ENCODE assay signal across 27 cellular contexts in genomic region chr6:42523158-42523814, GRCh38. TPM values are rescaled to one million over a fixed set of nuclear protein-coding genes. Genes with fewer than 3 reads are reported as not detected.
DNase-seq lines count a peak whose midpoint lies in the region; ATAC-seq, FAIRE-seq and TF ChIP-seq lines count a peak whose summit lies in the region.
"Had no signal": no experiment of that assay in that cellular context is flagged by ENCODE, and none has a peak within 500 bp of the region (broad histone marks: within the 10 kb centered on the region; RNA-seq: fewer than 3 reads in every experiment).

No MANE protein-coding gene starts in this region.

- H3K4me1 ChIP-seq in upper lobe of right lung: no peaks in the 10 kb centered on the region
- H3K4me1 ChIP-seq in gastroesophageal sphincter: no peaks in the 10 kb centered on the region

- intact Hi-C loops in upper lobe of right lung (cut with DNase I): no loop called here

- H3K36me3 ChIP-seq in upper lobe of right lung (no peaks in the 10 kb centered on the region), gastroesophageal sphincter (no peaks in the 10 kb centered on the region)
- H3K36me3 ChIP-seq: neutrophil, spleen had no signal

- TF ChIP-seq CTCF in endothelial cell (IDR thresholded peaks at IDR 0.05; ENCODE audit: unreplicated experiment) (no peak), omental fat pad (IDR thresholded peaks at IDR 0.05) (no peak), upper lobe of right lung (IDR thresholded peaks at IDR 0.05) (no peak), gastroesophageal sphincter (IDR thresholded peaks at IDR 0.05) (no peak)

- ATAC-seq in omental fat pad (ENCODE audit: low FRiP score): peak; percentile 90
- no peak for ATAC-seq in upper lobe of right lung
- ATAC-seq in gastroesophageal sphincter: no peak
- ATAC-seq: GM12878; stimulated activated naive CD8-positive, alpha-beta T cell treated with anti-CD3 and anti-CD28 coated beads, Interleukin-15, amount 100 ng/mL, for 72 hours had no signal

- no peaks in the 10 kb centered on the region for H3K4me1 Mint-ChIP-seq in endothelial cell (ENCODE audit: unreplicated experiment)
- H3K4me1 Mint-ChIP-seq: activated naive CD4-positive, alpha-beta T cell treated with anti-CD3 and anti-CD28 coated beads, Interleukin-2, amount 10 ng/mL, durations not matched to agents 7 days and 5 days had no signal

- H3K4me3 Mint-ChIP-seq in endothelial cell (ENCODE audit: unreplicated experiment): peak overlapping the region; percentile 12
- H3K4me3 Mint-ChIP-seq: activated naive CD4-positive, alpha-beta T cell treated with anti-CD3 and anti-CD28 coated beads, Interleukin-2, amount 10 ng/mL, durations not matched to agents 7 days and 5 days; stimulated activated naive CD8-positive, alpha-beta T cell treated with anti-CD3 and anti-CD28 coated beads, Interleukin-15, amount 100 ng/mL, for 72 hours had no signal

- no peaks in the 10 kb centered on the region for H3K27me3 Mint-ChIP-seq in endothelial cell (ENCODE audit: unreplicated experiment)
- H3K27me3 Mint-ChIP-seq: activated naive CD4-positive, alpha-beta T cell treated with anti-CD3 and anti-CD28 coated beads, Interleukin-2, amount 10 ng/mL, durations not matched to agents 7 days and 5 days; stimulated activated naive CD8-positive, alpha-beta T cell treated with anti-CD3 and anti-CD28 coated beads, Interleukin-15, amount 100 ng/mL, for 72 hours had no signal

- FAIRE-seq in RCC 7860 (lab: Jason Lieb, UNC): peak; percentile 82
- FAIRE-seq: GM12878 had no signal

- H3K36me3 Mint-ChIP-seq in endothelial cell (ENCODE audit: low read depth, unreplicated experiment): no peaks in the 10 kb centered on the region
- H3K36me3 Mint-ChIP-seq: activated naive CD4-positive, alpha-beta T cell treated with anti-CD3 and anti-CD28 coated beads, Interleukin-2, amount 10 ng/mL, durations not matched to agents 7 days and 5 days had no signal

- H3K27me3 ChIP-seq in upper lobe of right lung: no peaks in the 10 kb centered on the region
- H3K27me3 ChIP-seq in gastroesophageal sphincter: no peaks in the 10 kb centered on the region
- H3K27me3 ChIP-seq: neutrophil, spleen had no signal

- H3K4me3 ChIP-seq in upper lobe of right lung (no peak overlapping the region), gastroesophageal sphincter (no peak overlapping the region)
- H3K4me3 ChIP-seq: GM12878 had no signal

- TF ChIP-seq POLR2A in gastroesophageal sphincter (IDR thresholded peaks at IDR 0.05): no peak

- H3K9me3 Mint-ChIP-seq in endothelial cell (ENCODE audit: unreplicated experiment): no peaks in the 10 kb centered on the region

- no peak for TF ChIP-seq EP300 in gastroesophageal sphincter (IDR thresholded peaks at IDR 0.05)

- no peak overlapping the region for H3K27ac ChIP-seq in upper lobe of right lung
- H3K27ac ChIP-seq in gastroesophageal sphincter: no peak overlapping the region
- H3K27ac ChIP-seq: neutrophil had no signal

- H3K9me3 ChIP-seq in upper lobe of right lung: no peaks in the 10 kb centered on the region
- peaks cover 0 to 12% (median 0%) of the 10 kb centered on the region in 3 donors for H3K9me3 ChIP-seq in gastroesophageal sphincter
- H3K9me3 ChIP-seq: neutrophil had no signal

- 25 to 83% methylated on average over 2 to 3 of the region's 4 CpGs for WGBS in gastroesophageal sphincter (ENCODE audit: low coverage in 1 of 2), 2 donors

- no peak overlapping the region for H3K27ac Mint-ChIP-seq in endothelial cell (ENCODE audit: unreplicated experiment)
- H3K27ac Mint-ChIP-seq: activated naive CD4-positive, alpha-beta T cell treated with anti-CD3 and anti-CD28 coated beads, Interleukin-2, amount 10 ng/mL, durations not matched to agents 7 days and 5 days; stimulated activated naive CD8-positive, alpha-beta T cell treated with anti-CD3 and anti-CD28 coated beads, Interleukin-15, amount 100 ng/mL, for 72 hours had no signal

- DNase-seq in EH (ENCODE audit: low read depth) (peak; percentile 29), RCC 7860 (ENCODE audit: low spot score) (no peak), endothelial cell (ENCODE audit: low spot score) (no peak), omental fat pad (ENCODE audit: low spot score) (no peak), D341Med (ENCODE audit: low spot score) (no peak), upper lobe of right lung (no peak), NCI-H1092 (lab: John Stamatoyannopoulos, UW) (no peak)
- DNase-seq: ACHN; activated CD4-positive, CD25-positive, alpha-beta regulatory T cell treated with anti-CD3 and anti-CD28 coated beads, Interleukin-2, amount 50 U/mL, for 72 hours; activated CD8-positive, alpha-beta memory T cell treated with anti-CD3 and anti-CD28 coated beads for 24 hours; activated naive CD4-positive, alpha-beta T cell treated with anti-CD3 and anti-CD28 coated beads, Interleukin-2, amount 10 ng/mL, durations not matched to agents 7 days and 5 days; activated T-cell treated with anti-CD3 and anti-CD28 coated beads, Interleukin-2, amount 50 U/mL, for 48 hours; aorta; C1 segment of cervical spinal cord; cerebellar nuclear complex; DMS 273 treated with DMSO at 0.1 percent for 48 hours; effector memory CD4-positive, alpha-beta T cell; NCI-H1048; NCI-H510A treated with DMSO at 0.1 percent for 48 hours; retina; spleen; stimulated activated CD4-positive, alpha-beta T cell treated with anti-CD3 and anti-CD28 coated beads, Interleukin-4, amount 100 ng/mL, for 24 hours; stimulated activated naive CD8-positive, alpha-beta T cell treated with anti-CD3 and anti-CD28 coated beads, Interleukin-15, amount 100 ng/mL, for 72 hours; T-helper 9 cell had no signal

RNA-seq across cellular contexts. Expression of gene UBR2, which starts 40.5 kb away (rescaled TPM):
- total RNA-seq in endothelial cell (ENCODE audit: unreplicated experiment) (21.6 TPM), omental fat pad (10 to 100 TPM; 20.8 to 42.9 (median 26.6) TPM), upper lobe of right lung (36.6 TPM), gastroesophageal sphincter (10 to 100 TPM; 27.8 to 44.8 (median 32.8) TPM)
